Comparison of ENCODE assay signal across 8 cellular contexts in genomic region chrX:74293343-74293946, GRCh38. TPM values are rescaled to one million over a fixed set of nuclear protein-coding genes. Genes with fewer than 3 reads are reported as not detected.
DNase-seq lines count a peak whose midpoint lies in the region; ATAC-seq, FAIRE-seq and TF ChIP-seq lines count a peak whose summit lies in the region.

No MANE protein-coding gene starts in this region.

- H3K9me3 ChIP-seq in SU-DHL-6 (ENCODE audit: insufficient read depth, low read length) (no peaks in the 10 kb centered on the region), cardiac muscle cell (ENCODE audit: low read depth) (no peaks in the 10 kb centered on the region), pancreas (no peaks in the 10 kb centered on the region), thymus (ENCODE audit: control insufficient read depth) (no peaks in the 10 kb centered on the region)

- peak overlapping the region; percentile 85 for H2AFZ ChIP-seq in SU-DHL-6 (ENCODE audit: low read depth, low read length, severe bottlenecking)

- peak overlapping the region; percentile 79 for H3K4me2 ChIP-seq in SU-DHL-6 (ENCODE audit: low read depth, low read length, poor library complexity, severe bottlenecking)

- peak overlapping the region; percentile 77 for H3K27ac Mint-ChIP-seq in activated naive CD8-positive, alpha-beta T cell treated with anti-CD3 and anti-CD28 coated beads, Interleukin-2, amount 10 ng/mL, durations not matched to agents 7 days and 5 days

- peaks cover 7% of the 10 kb centered on the region for H3K36me3 Mint-ChIP-seq in activated naive CD8-positive, alpha-beta T cell treated with anti-CD3 and anti-CD28 coated beads, Interleukin-2, amount 10 ng/mL, durations not matched to agents 7 days and 5 days

- H3K79me2 ChIP-seq in SU-DHL-6 (ENCODE audit: insufficient read depth, low read length) = peaks cover 38% of the 10 kb centered on the region

- WGBS in pancreas, 2 donors = 2 to 25% methylated on average over 25 of the region's 25 CpGs
- WGBS in thymus = 1% methylated on average over 25 of the region's 25 CpGs

- peaks cover 13% of the 10 kb centered on the region for H3K4me1 Mint-ChIP-seq in activated naive CD8-positive, alpha-beta T cell treated with anti-CD3 and anti-CD28 coated beads, Interleukin-2, amount 10 ng/mL, durations not matched to agents 7 days and 5 days

- FAIRE-seq in pancreas (lab: Jason Lieb, UNC) = no peak

- no peaks in the 10 kb centered on the region for H3K36me3 ChIP-seq in SU-DHL-6 (ENCODE audit: low read length)
- no peaks in the 10 kb centered on the region for H3K36me3 ChIP-seq in cardiac muscle cell
- no peaks in the 10 kb centered on the region for H3K36me3 ChIP-seq in pancreas
- no peaks in the 10 kb centered on the region for H3K36me3 ChIP-seq in thymus (ENCODE audit: control insufficient read depth, insufficient read depth)

- intact Hi-C loops in pancreas (cut with DNase I) = no loop called here

- TF ChIP-seq CTCF in AG10803 (conservative IDR thresholded peaks at IDR 0.05; ENCODE audit: low read length) = no peak
- no peak for TF ChIP-seq CTCF in SU-DHL-6 (IDR thresholded peaks at IDR 0.05; ENCODE audit: insufficient read depth, low read length, poor library complexity, severe bottlenecking)
- no peak for TF ChIP-seq CTCF in cardiac muscle cell (IDR thresholded peaks at IDR 0.05; ENCODE audit: low read depth, low read length)
- no peak for TF ChIP-seq CTCF in pancreas (IDR thresholded peaks at IDR 0.05)

- no peaks in the 10 kb centered on the region for H4K20me1 ChIP-seq in SU-DHL-6 (ENCODE audit: low read depth, low read length)

- no peaks in the 10 kb centered on the region for H3K4me1 ChIP-seq in cardiac muscle cell (ENCODE audit: low read depth)
- peaks cover 0 to 7% (median 0%) of the 10 kb centered on the region in 3 donors for H3K4me1 ChIP-seq in pancreas
- no peaks in the 10 kb centered on the region for H3K4me1 ChIP-seq in thymus (ENCODE audit: control insufficient read depth, insufficient read depth, low read length)

- POLR2A ChIA-PET in activated naive CD8-positive, alpha-beta T cell treated with anti-CD3 and anti-CD28 coated beads, Interleukin-2, amount 10 ng/mL, durations not matched to agents 7 days and 5 days (lab: Charles Lee) = no interaction called here

- H3K27ac ChIP-seq in SU-DHL-6 (ENCODE audit: low read depth, low read length) (no peak overlapping the region), cardiac muscle cell (peak overlapping the region; percentile 94), pancreas (peak overlapping the region in 2 of 4 donors; percentile 75 to 83), thymus (ENCODE audit: low read depth) (no peak overlapping the region)

- H3K9ac ChIP-seq in SU-DHL-6 (ENCODE audit: low read length) = peak overlapping the region; percentile 83

- H3K4me3 Mint-ChIP-seq in activated naive CD8-positive, alpha-beta T cell treated with anti-CD3 and anti-CD28 coated beads, Interleukin-2, amount 10 ng/mL, durations not matched to agents 7 days and 5 days = peak overlapping the region; percentile 99

- ATAC-seq in GM19452 (IDR thresholded peaks at IDR 0.05; ENCODE audit: unreplicated experiment) (peak; percentile 44), pancreas (peak; percentile 80 to 86 (median 82))
- ATAC-seq in activated naive CD8-positive, alpha-beta T cell treated with anti-CD3 and anti-CD28 coated beads, Interleukin-2, amount 10 ng/mL, durations not matched to agents 7 days and 5 days (ENCODE audit: low read depth) = peak; percentile 24

- H3K27me3 Mint-ChIP-seq in activated naive CD8-positive, alpha-beta T cell treated with anti-CD3 and anti-CD28 coated beads, Interleukin-2, amount 10 ng/mL, durations not matched to agents 7 days and 5 days = no peaks in the 10 kb centered on the region

- DNase-seq in AG10803 (ENCODE audit: low read depth) (peak; percentile 77), NCI-H128 (lab: John Stamatoyannopoulos, UW; ENCODE audit: unreplicated experiment) (peak; percentile 35), cardiac muscle cell (ENCODE audit: low read depth in 1 of 2, low spot score in 1 of 2) (peak; percentile 81 to 82), pancreas (peak; percentile 70 to 90 (median 75))
- DNase-seq in activated naive CD8-positive, alpha-beta T cell treated with anti-CD3 and anti-CD28 coated beads, Interleukin-2, amount 10 ng/mL, durations not matched to agents 7 days and 5 days = peak; percentile 56

- peaks cover 1% of the 10 kb centered on the region for H3K9me3 Mint-ChIP-seq in activated naive CD8-positive, alpha-beta T cell treated with anti-CD3 and anti-CD28 coated beads, Interleukin-2, amount 10 ng/mL, durations not matched to agents 7 days and 5 days

- H3K4me3 ChIP-seq in AG10803 (ENCODE audit: low read length) = peak overlapping the region; percentile 79
- H3K4me3 ChIP-seq in SU-DHL-6 (ENCODE audit: insufficient read depth, low read length, poor library complexity, severe bottlenecking) = peak overlapping the region; percentile 84
- peak overlapping the region; percentile 43 for H3K4me3 ChIP-seq in cardiac muscle cell
- peak overlapping the region; percentile 18 to 56 (median 32) for H3K4me3 ChIP-seq in pancreas
- peak overlapping the region; percentile 60 for H3K4me3 ChIP-seq in thymus (ENCODE audit: low read length)

- no peaks in the 10 kb centered on the region for H3F3A ChIP-seq in SU-DHL-6 (ENCODE audit: insufficient read depth)

- H3K9me2 ChIP-seq in SU-DHL-6 (replicated peaks; ENCODE audit: insufficient read depth, low read length) = no peaks in the 10 kb centered on the region

- no peaks in the 10 kb centered on the region for H3K27me3 ChIP-seq in SU-DHL-6 (ENCODE audit: low read length)
- no peaks in the 10 kb centered on the region for H3K27me3 ChIP-seq in cardiac muscle cell
- H3K27me3 ChIP-seq in pancreas = peaks cover 0 to 26% (median 2%) of the 10 kb centered on the region in 4 donors
- no peaks in the 10 kb centered on the region for H3K27me3 ChIP-seq in thymus (ENCODE audit: control insufficient read depth, insufficient read depth)

RNA-seq across cellular contexts. Expression of gene ZCCHC13, which starts 10.5 kb away (rescaled TPM):
- total RNA-seq in activated naive CD8-positive, alpha-beta T cell treated with anti-CD3 and anti-CD28 coated beads, Interleukin-2, amount 10 ng/mL, durations not matched to agents 7 days and 5 days = not detected
- total RNA-seq in cardiac muscle cell (not detected in 2 replicates), pancreas (not detected)
- polyA plus RNA-seq in cardiac muscle cell (not detected in 2 replicates), pancreas (not detected), thymus (not detected)

Comparison
In these comparisons a context has a peak if more than half of its experiments do, and no peak if none do; other contexts are left out.
1. H3K4me3 ChIP-seq: peak in every context shown above with its lines; median percentile 84 in SU-DHL-6; 79 in AG10803; 60 in thymus; 43 in cardiac muscle cell; 32 in pancreas.
2. ATAC-seq: peak in every context shown above with its lines; median percentile 82 in pancreas; 44 in GM19452; 24 in activated naive CD8-positive, alpha-beta T cell treated with anti-CD3 and anti-CD28 coated beads, Interleukin-2, amount 10 ng/mL, durations not matched to agents 7 days and 5 days.